ENCODE assay signal across 8 cellular contexts in genomic region chr2:191247381-191248057, GRCh38. TPM values are rescaled to one million over a fixed set of nuclear protein-coding genes. Genes with fewer than 3 reads are reported as not detected.
DNase-seq lines count a peak whose midpoint lies in the region; ATAC-seq and TF ChIP-seq lines count a peak whose summit lies in the region.

No MANE protein-coding gene starts in this region.

- TF ChIP-seq CTCF in omental fat pad (IDR thresholded peaks at IDR 0.05) = no peak

- DNase-seq in NCI-H226 (peak; percentile 96), omental fat pad (ENCODE audit: low spot score) (no peak), NCI-H1417 treated with DMSO at 0.1 percent for 48 hours (lab: John Stamatoyannopoulos, UW) (no peak)
- no peak for DNase-seq in stimulated activated CD4-positive, alpha-beta T cell treated with anti-CD3 and anti-CD28 coated beads, Interleukin-4, amount 100 ng/mL, for 1 hour

- ATAC-seq in GM21825 (IDR thresholded peaks at IDR 0.05; ENCODE audit: unreplicated experiment) (peak; percentile 42), esophagus mucosa (peak; percentile 8), omental fat pad (ENCODE audit: low FRiP score) (peak; percentile 68), GM18498 (IDR thresholded peaks at IDR 0.05; ENCODE audit: unreplicated experiment) (no peak), GM21786 (IDR thresholded peaks at IDR 0.05; ENCODE audit: unreplicated experiment) (no peak)

RNA-seq across cellular contexts. Expression of gene MYO1B, which starts 2.3 kb away (rescaled TPM):
- total RNA-seq in esophagus mucosa (65.2 TPM), omental fat pad (100 to 1,000 TPM in 1 of 4 donors, 10 to 100 TPM in 3; 37.7 to 118 (median 59.8) TPM)

Comparison
In these comparisons a context has a peak if more than half of its experiments do, and no peak if none do; other contexts are left out.
1. ATAC-seq: peak in GM21825 (single experiment), esophagus mucosa (single experiment) and omental fat pad (single experiment); none in GM18498 (single experiment) and GM21786 (single experiment).